ENCODE assay signal across 21 cellular contexts in the genomic region with DNA sequence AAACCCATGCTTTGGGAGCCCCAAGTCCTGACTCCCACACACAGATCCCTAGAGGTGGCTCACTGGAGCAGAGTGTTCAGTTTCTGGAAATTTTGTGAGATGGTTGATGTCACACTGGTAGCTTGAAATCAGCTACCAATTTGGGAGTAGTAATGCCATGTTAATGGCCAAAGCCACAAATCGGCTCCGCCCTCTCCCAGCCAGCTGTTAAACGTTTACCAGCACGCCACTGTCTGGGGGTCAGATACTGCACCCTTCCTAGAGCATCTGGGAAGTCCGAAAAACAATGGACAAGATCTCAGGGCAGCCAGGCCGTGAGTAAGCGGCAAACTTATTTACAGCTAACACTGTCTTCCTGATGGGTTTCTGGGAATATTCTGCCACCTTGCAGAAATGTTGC.
"Had no signal": no experiment of that assay in that cellular context is flagged by ENCODE, and none has a peak within 500 bp of the region (broad histone marks: within the 10 kb centered on the region; RNA-seq: fewer than 3 reads in every experiment).

No MANE protein-coding gene starts in this region.

- H3K27me3 ChIP-seq: hepatocyte, stomach, testis had no signal

- H3K9me3 Mint-ChIP-seq: activated CD4-positive, alpha-beta memory T cell treated with anti-CD3 and anti-CD28 coated beads, Interleukin-2, amount 10 ng/mL, durations not matched to agents 7 days and 5 days; stimulated activated effector memory CD8-positive, alpha-beta T cell treated with anti-CD3 and anti-CD28 coated beads, Interleukin-12 subunit alpha, Interleukin-12 subunit beta, amount 100 ng/mL, for 72 hours; type B pancreatic cell had no signal

- DNase-seq: activated CD4-positive, alpha-beta memory T cell treated with anti-CD3 and anti-CD28 coated beads, Interleukin-2, amount 10 ng/mL, durations not matched to agents 7 days and 5 days; activated CD4-positive, alpha-beta T cell treated with anti-CD3 and anti-CD28 coated beads for 48 hours; activated CD4-positive, CD25-positive, alpha-beta regulatory T cell; activated CD8-positive, alpha-beta memory T cell treated with anti-CD3 and anti-CD28 coated beads, Interleukin-2, amount 10 ng/mL, durations not matched to agents 7 days and 5 days; dermis blood vessel endothelial cell; effector memory CD4-positive, alpha-beta T cell; foreskin fibroblast; kidney glomerular epithelial cell; left ventricle myocardium inferior; mammary epithelial cell; naive B cell; stimulated activated CD4-positive, alpha-beta T cell treated with anti-CD3 and anti-CD28 coated beads, Interleukin-4, amount 100 ng/mL, for 24 hours; stomach; T-helper 9 cell; testis had no signal

- H3K27ac Mint-ChIP-seq: activated CD4-positive, alpha-beta memory T cell treated with anti-CD3 and anti-CD28 coated beads, Interleukin-2, amount 10 ng/mL, durations not matched to agents 7 days and 5 days; activated CD8-positive, alpha-beta memory T cell treated with anti-CD3 and anti-CD28 coated beads, Interleukin-2, amount 10 ng/mL, durations not matched to agents 7 days and 5 days; activated naive CD8-positive, alpha-beta T cell; naive B cell; stimulated activated effector memory CD8-positive, alpha-beta T cell treated with anti-CD3 and anti-CD28 coated beads, Interleukin-12 subunit alpha, Interleukin-12 subunit beta, amount 100 ng/mL, for 72 hours; type B pancreatic cell had no signal

- H3K9me3 ChIP-seq: left ventricle myocardium inferior, stomach, testis had no signal

- H3K36me3 ChIP-seq: left ventricle myocardium inferior, stomach had no signal

- H3K36me3 Mint-ChIP-seq: activated CD8-positive, alpha-beta memory T cell treated with anti-CD3 and anti-CD28 coated beads, Interleukin-2, amount 10 ng/mL, durations not matched to agents 7 days and 5 days; activated naive CD8-positive, alpha-beta T cell; naive B cell; stimulated activated effector memory CD8-positive, alpha-beta T cell treated with anti-CD3 and anti-CD28 coated beads, Interleukin-12 subunit alpha, Interleukin-12 subunit beta, amount 100 ng/mL, for 72 hours; type B pancreatic cell had no signal

- H3K4me1 ChIP-seq: parathyroid adenoma, stomach had no signal

- H3K4me3 Mint-ChIP-seq: activated CD4-positive, alpha-beta memory T cell treated with anti-CD3 and anti-CD28 coated beads, Interleukin-2, amount 10 ng/mL, durations not matched to agents 7 days and 5 days; activated CD8-positive, alpha-beta memory T cell treated with anti-CD3 and anti-CD28 coated beads, Interleukin-2, amount 10 ng/mL, durations not matched to agents 7 days and 5 days; activated naive CD8-positive, alpha-beta T cell; naive B cell; stimulated activated effector memory CD8-positive, alpha-beta T cell treated with anti-CD3 and anti-CD28 coated beads, Interleukin-12 subunit alpha, Interleukin-12 subunit beta, amount 100 ng/mL, for 72 hours; type B pancreatic cell had no signal

- H3K4me3 ChIP-seq: hepatocyte, left ventricle myocardium inferior, stomach, testis had no signal

- ATAC-seq: activated CD8-positive, alpha-beta memory T cell treated with anti-CD3 and anti-CD28 coated beads, Interleukin-2, amount 10 ng/mL, durations not matched to agents 7 days and 5 days; sciatic nerve; stimulated activated effector memory CD8-positive, alpha-beta T cell treated with anti-CD3 and anti-CD28 coated beads, Interleukin-12 subunit alpha, Interleukin-12 subunit beta, amount 100 ng/mL, for 72 hours had no signal

- H3K9ac ChIP-seq: parathyroid adenoma had no signal

- H3K4me1 Mint-ChIP-seq: activated CD4-positive, alpha-beta memory T cell treated with anti-CD3 and anti-CD28 coated beads, Interleukin-2, amount 10 ng/mL, durations not matched to agents 7 days and 5 days; activated CD8-positive, alpha-beta memory T cell treated with anti-CD3 and anti-CD28 coated beads, Interleukin-2, amount 10 ng/mL, durations not matched to agents 7 days and 5 days; naive B cell; stimulated activated effector memory CD8-positive, alpha-beta T cell treated with anti-CD3 and anti-CD28 coated beads, Interleukin-12 subunit alpha, Interleukin-12 subunit beta, amount 100 ng/mL, for 72 hours had no signal

- H3K27me3 Mint-ChIP-seq: activated CD4-positive, alpha-beta memory T cell treated with anti-CD3 and anti-CD28 coated beads, Interleukin-2, amount 10 ng/mL, durations not matched to agents 7 days and 5 days; activated naive CD8-positive, alpha-beta T cell had no signal

- H3K27ac ChIP-seq: hepatocyte, left ventricle myocardium inferior, parathyroid adenoma, stomach, testis had no signal
